9 cellular contexts compared by ENCODE assay signal in genomic region chr1:53585116-53585515, GRCh38.
DNase-seq lines count a peak whose midpoint lies in the region; ATAC-seq, FAIRE-seq and TF ChIP-seq lines count a peak whose summit lies in the region.
"Had no signal": no experiment of that assay in that cellular context is flagged by ENCODE, and none has a peak within 500 bp of the region (broad histone marks: within the 10 kb centered on the region; RNA-seq: fewer than 3 reads in every experiment).

No MANE protein-coding gene starts in this region.

- H3K4me3 Mint-ChIP-seq in T-helper 1 cell treated with Interleukin-12 subunit alpha and Interleukin-12 subunit beta and Interleukin-4 antibody, amounts not matched to agents 30 μg/mL and 1 μg/mL, for 36 hours = no peak overlapping the region

- no peaks in the 10 kb centered on the region for H3K36me3 Mint-ChIP-seq in T-helper 1 cell treated with Interleukin-12 subunit alpha and Interleukin-12 subunit beta and Interleukin-4 antibody, amounts not matched to agents 30 μg/mL and 1 μg/mL, for 36 hours (ENCODE audit: low read depth)

- intact Hi-C loops in left colon (cut with DNase I, micrococcal nuclease) = no loop called here

- DNase-seq in dermis blood vessel endothelial cell (peak; percentile 40), left colon (no peak), retina (no peak), H54 (ENCODE audit: insufficient read length, low spot score) (no peak)
- DNase-seq in stimulated activated CD8-positive, alpha-beta memory T cell treated with anti-CD3 and anti-CD28 coated beads, Interleukin-15, amount 100 ng/mL, for 1 hour (ENCODE audit: low read depth) = peak; percentile 26
- DNase-seq: activated CD4-positive, CD25-positive, alpha-beta regulatory T cell treated with anti-CD3 and anti-CD28 coated beads, Interleukin-2, amount 50 U/mL, for 72 hours had no signal

- ATAC-seq in HG02938 (IDR thresholded peaks at IDR 0.05; ENCODE audit: unreplicated experiment) (peak; percentile 49), left colon (no peak)

- peak overlapping the region; percentile 67 for H3K27ac Mint-ChIP-seq in T-helper 1 cell treated with Interleukin-12 subunit alpha and Interleukin-12 subunit beta and Interleukin-4 antibody, amounts not matched to agents 30 μg/mL and 1 μg/mL, for 36 hours

- H3K9me3 Mint-ChIP-seq in T-helper 1 cell treated with Interleukin-12 subunit alpha and Interleukin-12 subunit beta and Interleukin-4 antibody, amounts not matched to agents 30 μg/mL and 1 μg/mL, for 36 hours = no peaks in the 10 kb centered on the region

- no peak for TF ChIP-seq POLR2A in H54 (IDR thresholded peaks at IDR 0.05; ENCODE audit: low read depth, low read length)

- FAIRE-seq in H54 (lab: Jason Lieb, UNC) = no peak
- FAIRE-seq: keratinocyte had no signal

- peaks cover 19% of the 10 kb centered on the region for H3K27me3 Mint-ChIP-seq in T-helper 1 cell treated with Interleukin-12 subunit alpha and Interleukin-12 subunit beta and Interleukin-4 antibody, amounts not matched to agents 30 μg/mL and 1 μg/mL, for 36 hours (ENCODE audit: low read depth)

- peaks cover 12% of the 10 kb centered on the region for H3K4me1 Mint-ChIP-seq in T-helper 1 cell treated with Interleukin-12 subunit alpha and Interleukin-12 subunit beta and Interleukin-4 antibody, amounts not matched to agents 30 μg/mL and 1 μg/mL, for 36 hours (ENCODE audit: low read depth)

Comparison
In these comparisons a context has a peak if more than half of its experiments do, and no peak if none do; other contexts are left out.
1. DNase-seq: peak in dermis blood vessel endothelial cell (single experiment) and stimulated activated CD8-positive, alpha-beta memory T cell treated with anti-CD3 and anti-CD28 coated beads, Interleukin-15, amount 100 ng/mL, for 1 hour (single experiment); none in left colon (0 of 2), retina (single experiment) and H54 (single experiment).